Comparison of ENCODE assay signal across 8 cellular contexts in the genomic region with DNA sequence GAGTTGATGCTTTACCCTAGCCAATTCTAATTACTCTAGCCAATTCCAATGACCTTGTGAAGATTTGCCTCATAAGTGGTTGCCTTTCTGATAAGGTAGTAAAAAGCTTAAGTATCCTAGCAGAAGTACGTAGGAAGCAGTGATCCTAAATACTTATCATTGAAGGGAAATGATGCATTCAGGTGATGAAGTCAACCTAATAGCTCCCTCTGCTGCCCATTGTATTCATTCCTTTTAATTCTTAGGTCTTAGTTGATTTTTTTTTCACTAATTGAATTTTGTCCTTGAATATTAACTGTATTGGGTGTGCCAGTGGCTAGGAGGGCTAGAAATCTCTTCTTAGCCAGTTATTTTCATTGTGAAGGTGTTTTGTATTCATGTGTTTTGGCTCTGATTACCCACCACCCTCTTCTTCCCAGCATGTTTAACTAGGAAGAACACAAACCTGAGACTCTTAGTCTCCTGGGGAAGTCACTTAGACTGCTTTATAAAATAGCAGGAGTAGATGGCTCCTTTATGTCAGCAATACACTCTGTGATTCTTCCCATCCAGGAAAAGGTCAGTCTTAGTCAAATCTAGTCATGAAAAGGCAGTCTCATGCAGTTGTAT. TPM values are rescaled to one million over a fixed set of nuclear protein-coding genes. Genes with fewer than 3 reads are reported as not detected.
A peak's percentile ranks its signal among the peaks of the same experiment; 100 is the strongest.
DNase-seq lines count a peak whose midpoint lies in the region; ATAC-seq lines count a peak whose summit lies in the region.

No MANE protein-coding gene starts in this region.

- H3K4me3 ChIP-seq in right cardiac atrium (ENCODE audit: low read length) = no peak overlapping the region

- no peaks in the 10 kb centered on the region for H3K27me3 ChIP-seq in right cardiac atrium (ENCODE audit: control insufficient read depth, insufficient read depth)

- intact Hi-C loops in right cardiac atrium (cut with DNase I) = no loop called here

- no peak for ATAC-seq in HG03469 (IDR thresholded peaks at IDR 0.05; ENCODE audit: unreplicated experiment)
- ATAC-seq in GM19455 (IDR thresholded peaks at IDR 0.05; ENCODE audit: unreplicated experiment) = no peak
- ATAC-seq in right cardiac atrium = no peak
- no peak for ATAC-seq in GM18907 (IDR thresholded peaks at IDR 0.05; ENCODE audit: unreplicated experiment)

- peak; percentile 81 for DNase-seq in DMS79 (lab: John Stamatoyannopoulos, UW)
- DNase-seq in LHCN-M2 (ENCODE audit: low read depth) = peak; percentile 49
- DNase-seq in SHP77 treated with DMSO at 0.1 percent for 48 hours (lab: John Stamatoyannopoulos, UW) = peak; percentile 34
- peak; percentile 31 for DNase-seq in glomerular visceral epithelial cell (ENCODE audit: extremely low spot score)
- no peak for DNase-seq in right cardiac atrium

- H3K4me1 ChIP-seq in right cardiac atrium (ENCODE audit: control insufficient read depth, insufficient read depth, low read length) = no peaks in the 10 kb centered on the region

- H3K27ac ChIP-seq in right cardiac atrium (ENCODE audit: low read length) = no peak overlapping the region

- WGBS in right cardiac atrium = 25% methylated on average over 1 of the region's 1 CpG

- no peaks in the 10 kb centered on the region for H3K9me3 ChIP-seq in right cardiac atrium (ENCODE audit: control insufficient read depth, low read length)

RNA-seq across cellular contexts. Expression of gene PLEKHA8, which starts 46.3 kb away (rescaled TPM):
- total RNA-seq in LHCN-M2 (2014; rRNA removed) (10.6 and 11.3 TPM in 2 replicates), right cardiac atrium (1 to 10 TPM; 3.8 to 5.6 (median 4.6) TPM)
- polyA plus RNA-seq in LHCN-M2 (2012) = 5.7 TPM
- 1.7 TPM for polyA plus RNA-seq in right cardiac atrium

RNA-seq across cellular contexts. Expression of gene FKBP14, which starts 48.0 kb away (rescaled TPM):
- total RNA-seq in LHCN-M2 (2014; rRNA removed) (24.6 and 28.9 TPM in 2 replicates), right cardiac atrium (10 to 100 TPM; 11.8 to 23.6 (median 13.8) TPM)
- polyA plus RNA-seq in LHCN-M2 (2012) = 10.2 TPM
- polyA plus RNA-seq in right cardiac atrium = 3.8 TPM

Comparison
In these comparisons a context has a peak if more than half of its experiments do, and no peak if none do; other contexts are left out.
1. DNase-seq: peak in DMS79 (single experiment), LHCN-M2 (single experiment), SHP77 treated with DMSO at 0.1 percent for 48 hours (single experiment) and glomerular visceral epithelial cell (single experiment); none in right cardiac atrium (0 of 3).